6 cellular contexts compared by ENCODE assay signal in the genomic region with DNA sequence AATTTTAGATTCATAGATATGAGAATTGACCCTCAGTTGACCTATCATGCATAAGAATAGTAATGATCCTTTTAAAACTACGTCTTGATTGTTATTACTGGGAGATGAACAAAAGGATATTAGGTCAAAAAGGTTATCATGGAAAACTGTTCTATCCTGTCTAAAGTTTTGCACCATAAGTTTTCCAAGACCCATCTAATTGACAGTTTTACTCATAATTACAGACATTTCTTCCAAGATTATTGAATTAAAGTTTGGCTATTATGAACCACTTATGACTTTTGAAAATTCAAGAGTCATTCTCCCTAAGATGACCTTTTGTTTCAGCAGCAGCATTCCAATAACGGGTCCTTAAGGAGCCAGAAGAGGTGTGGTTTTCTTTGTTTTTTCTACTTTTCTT.
"Had no signal": no experiment of that assay in that cellular context is flagged by ENCODE, and none has a peak within 500 bp of the region (broad histone marks: within the 10 kb centered on the region; RNA-seq: fewer than 3 reads in every experiment).

No MANE protein-coding gene starts in this region.

- H3K27me3 Mint-ChIP-seq: IgD-negative memory B cell had no signal

- H3K4me3 Mint-ChIP-seq: IgD-negative memory B cell had no signal

- H3K4me1 Mint-ChIP-seq: IgD-negative memory B cell had no signal

- FAIRE-seq: HepG2, HTR-8/SVneo, K562 had no signal

- H3K4me3 ChIP-seq: K562 had no signal

- DNase-seq: IMR-90 had no signal

- ATAC-seq: HepG2 had no signal

- H3K27ac ChIP-seq: HL-60 had no signal
